Comparison of ENCODE assay signal across 7 cellular contexts in genomic region chr14:89702151-89702936, GRCh38.
DNase-seq lines count a peak whose midpoint lies in the region; FAIRE-seq and TF ChIP-seq lines count a peak whose summit lies in the region.

No MANE protein-coding gene starts in this region.

- H3K9me3 Mint-ChIP-seq in nephron, result peaks cover 16% of the 10 kb centered on the region

- no peaks in the 10 kb centered on the region for H3K27me3 ChIP-seq in Peyer's patch
- H3K27me3 ChIP-seq in endothelial cell of umbilical vein (ENCODE audit: control insufficient read depth in 2 of 2, insufficient read depth in 2 of 2, low read length in 2 of 2), result no peaks in the 10 kb centered on the region

- H3K27ac Mint-ChIP-seq in nephron, result peak overlapping the region; percentile 97 to 99 (median 98)

- no peaks in the 10 kb centered on the region for H3K79me2 ChIP-seq in endothelial cell of umbilical vein (ENCODE audit: control insufficient read depth, insufficient read depth, low read length)

- H3K27ac ChIP-seq in Peyer's patch (peak overlapping the region; percentile 58 to 75 (median 74)), endothelial cell of umbilical vein (ENCODE audit: insufficient read depth, low read depth, low read length) (no peak overlapping the region)

- H3K36me3 ChIP-seq in Peyer's patch (no peaks in the 10 kb centered on the region), endothelial cell of umbilical vein (ENCODE audit: control insufficient read depth in 2 of 2, extremely low read depth in 1 of 2, insufficient read depth in 2 of 2, low read length in 2 of 2) (no peaks in the 10 kb centered on the region)

- FAIRE-seq in GM12891 (lab: Jason Lieb, UNC) (peak; percentile 60), endothelial cell of umbilical vein (lab: Jason Lieb, UNC) (no peak)

- no peaks in the 10 kb centered on the region for H4K20me1 ChIP-seq in endothelial cell of umbilical vein (replicated peaks; ENCODE audit: control insufficient read depth, extremely low read depth, insufficient read depth, low read length)

- POLR2A ChIA-PET in endothelial cell of umbilical vein (lab: Charles Lee), result no interaction called here

- H3K27me3 Mint-ChIP-seq in nephron (ENCODE audit: low read depth), result no peaks in the 10 kb centered on the region

- peak overlapping the region; percentile 81 for H3K4me2 ChIP-seq in endothelial cell of umbilical vein (ENCODE audit: insufficient read depth, low read length)

- dilution Hi-C loops in endothelial cell of umbilical vein (cut with MboI; ENCODE audit: extremely low pct_ligation_motif_present, low sequenced_read_pairs), result no loop called here

- H3K4me1 ChIP-seq in Peyer's patch (peaks cover 4 to 18% (median 6%) of the 10 kb centered on the region in 4 donors), endothelial cell of umbilical vein (ENCODE audit: control insufficient read depth, extremely low read depth, insufficient read depth, low read length) (peaks cover 3% of the 10 kb centered on the region)

- H3K36me3 Mint-ChIP-seq in nephron (ENCODE audit: low read depth), result peaks cover 5% of the 10 kb centered on the region

- CTCF ChIA-PET in endothelial cell of umbilical vein (lab: Charles Lee), result interaction anchor here (0.6 to 1.1 kb wide), 2 partner anchors 152 to 237 kb away, joined by 3 read pairs; no protein-coding TSS in a partner anchor

- TF ChIP-seq CTCF in Peyer's patch (IDR thresholded peaks at IDR 0.05) (no peak), endothelial cell of umbilical vein (IDR thresholded peaks at IDR 0.05; ENCODE audit: extremely low read depth in 1 of 2, insufficient read depth in 1 of 2, low read depth in 1 of 2, low read length in 2 of 2) (no peak), nephron (IDR thresholded peaks at IDR 0.05; ENCODE audit: unreplicated experiment in 3 of 3) (no peak)

- H3K9me1 ChIP-seq in endothelial cell of umbilical vein (replicated peaks; ENCODE audit: control insufficient read depth, extremely low read depth, insufficient read depth, low read length), result no peaks in the 10 kb centered on the region

- peak overlapping the region; percentile 98 for H2AFZ ChIP-seq in endothelial cell of umbilical vein (ENCODE audit: low read depth, low read length)

- intact Hi-C loops in endothelial cell of umbilical vein (cut with micrococcal nuclease), result no loop called here

- BruUV-seq in endothelial cell of umbilical vein (replicated peaks; lab: Mats Ljungman, UMichigan), result no TSS peak

- H3K9me3 ChIP-seq in Peyer's patch (no peaks in the 10 kb centered on the region), endothelial cell of umbilical vein (replicated peaks; ENCODE audit: control insufficient read depth, insufficient read depth, low read length) (no peaks in the 10 kb centered on the region)

- peak overlapping the region; percentile 52 to 76 (median 60) for H3K4me3 ChIP-seq in Peyer's patch
- peak overlapping the region in 1 of 3 experiments; percentile 16 for H3K4me3 ChIP-seq in endothelial cell of umbilical vein (replicated peaks in 1 of 3; ENCODE audit: insufficient read depth in 1 of 3, low read depth in 1 of 3, low read length in 3 of 3)

- H3K9ac ChIP-seq in endothelial cell of umbilical vein (replicated peaks; ENCODE audit: extremely low read depth, insufficient read depth, low read length), result no peak overlapping the region

- peaks cover 38% of the 10 kb centered on the region for H3K4me1 Mint-ChIP-seq in nephron

- H3K4me3 Mint-ChIP-seq in nephron, result peak overlapping the region; percentile 74 to 89 (median 81)

- no peak for DNase-seq in GM12891 (ENCODE audit: insufficient read length, low spot score)
- no peak for DNase-seq in Peyer's patch
- no peak for DNase-seq in endothelial cell of umbilical vein (ENCODE audit: low read depth, low spot score)
- DNase-seq in NOMO-1 treated with DMSO at 0.1 percent for 48 hours (lab: John Stamatoyannopoulos, UW; ENCODE audit: unreplicated experiment), result no peak
- DNase-seq in NCI-H187 (lab: John Stamatoyannopoulos, UW), result no peak
- no peak for DNase-seq in inferior parietal cortex (ENCODE audit: extremely low spot score)

- no peak for TF ChIP-seq POLR2A in GM12891 (IDR thresholded peaks at IDR 0.05; ENCODE audit: low read depth, low read length)
- TF ChIP-seq POLR2A in Peyer's patch (IDR thresholded peaks at IDR 0.05), result no peak
- TF ChIP-seq POLR2A in endothelial cell of umbilical vein (IDR thresholded peaks at IDR 0.05; ENCODE audit: low read depth, low read length), result no peak

TF ChIP-seq in GM12891, 5 proteins besides CTCF, POLR2A, EP300 and RAD21:
- TF ChIP-seq SPI1 (IDR thresholded peaks at IDR 0.05; ENCODE audit: low read depth, low read length) (no peak), PAX5 (IDR thresholded peaks at IDR 0.05; ENCODE audit: insufficient read depth, low read length, severe bottlenecking) (no peak), POU2F2 (IDR thresholded peaks at IDR 0.05; ENCODE audit: low read depth, low read length) (no peak)

TF ChIP-seq in endothelial cell of umbilical vein, 7 proteins besides CTCF, POLR2A, EP300 and RAD21:
- TF ChIP-seq EZH2 (IDR thresholded peaks at IDR 0.05; ENCODE audit: borderline replicate concordance, low read depth, low read length, severe bottlenecking), result no peak
- TF ChIP-seq POLR2AphosphoS5 (IDR thresholded peaks at IDR 0.05; ENCODE audit: insufficient read depth, low read depth, low read length), result no peak
- TF ChIP-seq MAX (IDR thresholded peaks at IDR 0.05; ENCODE audit: insufficient read depth, insufficient read length), result no peak
- no peak for TF ChIP-seq FOS (IDR thresholded peaks at IDR 0.05; ENCODE audit: borderline replicate concordance, insufficient read depth, low read length)
- no peak for TF ChIP-seq MYC (IDR thresholded peaks at IDR 0.05; ENCODE audit: low read depth, low read length)
- TF ChIP-seq JUN (IDR thresholded peaks at IDR 0.05; ENCODE audit: borderline replicate concordance, insufficient read depth, insufficient read length, low read depth), result no peak
- no peak for TF ChIP-seq GATA2 (IDR thresholded peaks at IDR 0.05; ENCODE audit: insufficient read depth, insufficient read length, low read depth, low read length)
